In genomic region chr12:14317362-14318146, GRCh38 we compare ENCODE assay signal across 25 cellular contexts.
"Had no signal": no experiment of that assay in that cellular context is flagged by ENCODE, and none has a peak within 500 bp of the region (broad histone marks: within the 10 kb centered on the region; RNA-seq: fewer than 3 reads in every experiment).

No MANE protein-coding gene starts in this region.

- H3K36me3 Mint-ChIP-seq: activated naive CD4-positive, alpha-beta T cell treated with anti-CD3 and anti-CD28 coated beads, Interleukin-2, amount 10 ng/mL, durations not matched to agents 7 days and 5 days; neural progenitor cell; T-cell had no signal

- H3K27me3 Mint-ChIP-seq: activated CD4-positive, alpha-beta T cell treated with anti-CD3 and anti-CD28 coated beads, Interleukin-2, amount 10 ng/mL, durations not matched to agents 7 days and 5 days; activated naive CD4-positive, alpha-beta T cell treated with anti-CD3 and anti-CD28 coated beads, Interleukin-2, amount 10 ng/mL, durations not matched to agents 7 days and 5 days; activated naive CD8-positive, alpha-beta T cell treated with anti-CD3 and anti-CD28 coated beads, Interleukin-2, amount 50 U/mL, for 24 hours; T-cell had no signal

- H3K9ac ChIP-seq: neural progenitor cell, SK-N-SH had no signal

- H3K27ac Mint-ChIP-seq: activated CD4-positive, alpha-beta T cell treated with anti-CD3 and anti-CD28 coated beads, Interleukin-2, amount 10 ng/mL, durations not matched to agents 7 days and 5 days; activated naive CD4-positive, alpha-beta T cell treated with anti-CD3 and anti-CD28 coated beads, Interleukin-2, amount 10 ng/mL, durations not matched to agents 7 days and 5 days; activated naive CD8-positive, alpha-beta T cell treated with anti-CD3 and anti-CD28 coated beads, Interleukin-2, amount 50 U/mL, for 24 hours; naive thymus-derived CD4-positive, alpha-beta T cell; T-cell had no signal

- H3K4me1 ChIP-seq: left ventricle myocardium inferior, right lobe of liver, testis, upper lobe of right lung had no signal

- DNase-seq: activated CD4-positive, alpha-beta T cell treated with anti-CD3 and anti-CD28 coated beads, Interleukin-2, amount 10 ng/mL, durations not matched to agents 7 days and 5 days; activated CD8-positive, alpha-beta memory T cell treated with anti-CD3 and anti-CD28 coated beads for 24 hours; activated CD8-positive, alpha-beta memory T cell treated with anti-CD3 and anti-CD28 coated beads, Interleukin-2, amount 50 U/mL, for 48 hours; activated effector memory CD4-positive, alpha-beta T cell treated with Interleukin-2 at 50 U/mL for 16 hours; activated naive CD4-positive, alpha-beta T cell treated with anti-CD3 and anti-CD28 coated beads, Interleukin-2, amount 10 ng/mL, durations not matched to agents 7 days and 5 days; activated naive CD8-positive, alpha-beta T cell treated with anti-CD3 and anti-CD28 coated beads, Interleukin-2, amount 50 U/mL, for 24 hours; activated T-cell treated with anti-CD3 and anti-CD28 coated beads, Interleukin-2, amount 50 U/mL, for 48 hours; aorta; effector CD8-positive, alpha-beta T cell; foreskin fibroblast; glutamatergic neuron; hypothalamus; left ventricle myocardium inferior; mucosa of descending colon; naive thymus-derived CD4-positive, alpha-beta T cell; ovary; right lobe of liver; SK-N-SH; stimulated activated CD4-positive, alpha-beta T cell treated with anti-CD3 and anti-CD28 coated beads, Interleukin-4, amount 100 ng/mL, for 1 hour; T-cell; testis; upper lobe of right lung had no signal

- H3K4me3 ChIP-seq: left ventricle myocardium inferior, mucosa of descending colon, neural progenitor cell, ovary, right lobe of liver, smooth muscle cell, testis, upper lobe of right lung had no signal

- H3K9me3 ChIP-seq: left ventricle myocardium inferior, mucosa of descending colon, ovary, right lobe of liver, SK-N-SH, testis, upper lobe of right lung had no signal

- H3K4me1 Mint-ChIP-seq: activated CD4-positive, alpha-beta T cell treated with anti-CD3 and anti-CD28 coated beads, Interleukin-2, amount 10 ng/mL, durations not matched to agents 7 days and 5 days; activated naive CD4-positive, alpha-beta T cell treated with anti-CD3 and anti-CD28 coated beads, Interleukin-2, amount 10 ng/mL, durations not matched to agents 7 days and 5 days; activated naive CD8-positive, alpha-beta T cell treated with anti-CD3 and anti-CD28 coated beads, Interleukin-2, amount 50 U/mL, for 24 hours; T-cell had no signal

- H3K36me3 ChIP-seq: left ventricle myocardium inferior, neural progenitor cell, ovary, right lobe of liver, upper lobe of right lung had no signal

- H3K27ac ChIP-seq: left ventricle myocardium inferior, neural progenitor cell, ovary, right lobe of liver, testis, upper lobe of right lung had no signal

- H3K4me3 Mint-ChIP-seq: activated CD4-positive, alpha-beta T cell treated with anti-CD3 and anti-CD28 coated beads, Interleukin-2, amount 10 ng/mL, durations not matched to agents 7 days and 5 days; activated naive CD4-positive, alpha-beta T cell treated with anti-CD3 and anti-CD28 coated beads, Interleukin-2, amount 10 ng/mL, durations not matched to agents 7 days and 5 days; activated naive CD8-positive, alpha-beta T cell treated with anti-CD3 and anti-CD28 coated beads, Interleukin-2, amount 50 U/mL, for 24 hours; naive thymus-derived CD4-positive, alpha-beta T cell; neural progenitor cell; T-cell had no signal

- ATAC-seq: activated CD4-positive, CD25-positive, alpha-beta regulatory T cell treated with anti-CD3 and anti-CD28 coated beads, Interleukin-2, amount 50 U/mL, for 24 hours; activated naive CD8-positive, alpha-beta T cell treated with anti-CD3 and anti-CD28 coated beads, Interleukin-2, amount 50 U/mL, for 24 hours; mucosa of descending colon; naive thymus-derived CD4-positive, alpha-beta T cell; right lobe of liver; T-cell; upper lobe of right lung had no signal

- H3K4me2 ChIP-seq: neural progenitor cell, SK-N-SH, smooth muscle cell had no signal

- H3K9me3 Mint-ChIP-seq: activated naive CD4-positive, alpha-beta T cell treated with anti-CD3 and anti-CD28 coated beads, Interleukin-2, amount 10 ng/mL, durations not matched to agents 7 days and 5 days; activated naive CD8-positive, alpha-beta T cell treated with anti-CD3 and anti-CD28 coated beads, Interleukin-2, amount 50 U/mL, for 24 hours; naive thymus-derived CD4-positive, alpha-beta T cell; T-cell had no signal

- H2AFZ ChIP-seq: neural progenitor cell had no signal

- H3K27me3 ChIP-seq: neural progenitor cell, ovary, right lobe of liver, testis, upper lobe of right lung had no signal
